19 cellular contexts compared by ENCODE assay signal in the genomic region with DNA sequence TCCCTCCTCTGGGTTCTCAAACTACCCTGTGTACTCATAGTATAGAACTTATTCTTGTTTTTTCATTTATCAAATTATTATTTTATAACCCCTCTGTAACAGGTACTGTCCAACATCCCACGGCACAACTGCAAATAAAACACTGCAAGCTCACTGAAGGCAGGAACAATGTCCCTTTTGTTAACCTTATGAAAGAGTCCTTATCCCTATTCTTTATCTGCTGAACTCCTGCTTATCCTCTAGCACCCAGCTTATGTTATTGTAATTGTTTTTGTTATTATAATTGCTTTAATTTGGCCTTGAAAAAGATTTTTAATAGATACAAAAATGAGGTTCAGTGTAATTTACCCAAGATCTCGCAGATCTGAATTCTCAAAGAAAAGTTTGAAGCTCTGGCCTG.
DNase-seq lines count a peak whose midpoint lies in the region; ATAC-seq, FAIRE-seq and TF ChIP-seq lines count a peak whose summit lies in the region.
"Had no signal": no experiment of that assay in that cellular context is flagged by ENCODE, and none has a peak within 500 bp of the region (broad histone marks: within the 10 kb centered on the region; RNA-seq: fewer than 3 reads in every experiment).

No MANE protein-coding gene starts in this region.

- H4K20me1 ChIP-seq in GM23338 (replicated peaks; ENCODE audit: insufficient read depth) (no peaks in the 10 kb centered on the region), H1 (replicated peaks in 1 of 2; ENCODE audit: control insufficient read depth in 1 of 2, insufficient read depth in 2 of 2, low read length in 2 of 2) (no peaks in the 10 kb centered on the region)

- H3K4me2 ChIP-seq in GM23338 (peak overlapping the region; percentile 46), H1 (ENCODE audit: insufficient read depth in 1 of 2, low read depth in 2 of 2, low read length in 2 of 2) (peak overlapping the region; percentile 13 to 37; a peak in 1 of 4 replicates)
- H3K4me2 ChIP-seq: A549 had no signal

- H3K23me2 ChIP-seq in H1 (ENCODE audit: low read depth, low read length): no peaks in the 10 kb centered on the region

- TF ChIP-seq CTCF in GM23338 (conservative IDR thresholded peaks at IDR 0.05; ENCODE audit: low read depth in 2 of 2) (no peak), H1 (IDR thresholded peaks at IDR 0.05; ENCODE audit: control extremely low read depth in 1 of 3, insufficient read depth in 1 of 3, low read depth in 1 of 3, low read length in 3 of 3) (no peak), foreskin fibroblast (IDR thresholded peaks at IDR 0.05; ENCODE audit: low read depth, low read length) (no peak)

- H2AK5ac ChIP-seq in H1 (ENCODE audit: low read depth, low read length): no peak overlapping the region

- H3K27ac ChIP-seq in GM23338 (ENCODE audit: low read depth) (no peak overlapping the region), HUES64 (ENCODE audit: low read depth, low read length) (peak overlapping the region; percentile 57; the same call in 1 of the 2 replicates), H1 (ENCODE audit: low read depth, low read length) (no peak overlapping the region)
- H3K27ac ChIP-seq: A549 had no signal

- no peaks in the 10 kb centered on the region for H3K9me3 Mint-ChIP-seq in GM23338
- H3K9me3 Mint-ChIP-seq: CD4-positive, alpha-beta memory T cell had no signal

- ATAC-seq in GM23338 (peak; percentile 79), HG03571 (IDR thresholded peaks at IDR 0.05; ENCODE audit: unreplicated experiment) (no peak), GM21619 (IDR thresholded peaks at IDR 0.05; ENCODE audit: unreplicated experiment) (no peak)
- ATAC-seq: A549, GM12878 had no signal

- 83% methylated on average over 2 of the region's 2 CpGs for WGBS in HUES64
- 67% methylated on average over 2 of the region's 2 CpGs; no CpG with 5 or more reads in 1 of the 2 experiments for WGBS in H1 (ENCODE audit: extremely low coverage in 1 of 2, insufficient coverage in 1 of 2, insufficient read length in 1 of 2, insufficient replicate concordance in 2 of 2, low coverage in 1 of 2, low lambda C conversion rate in 2 of 2, missing lambda C conversion rate in 1 of 2), 2 experiments

- H3K9ac ChIP-seq in HUES64 (ENCODE audit: low read depth, low read length) (no peak overlapping the region), H1 (replicated peaks in 1 of 4; ENCODE audit: extremely low read depth in 1 of 4, low read depth in 3 of 4, low read length in 3 of 4) (no peak overlapping the region)

- no peaks in the 10 kb centered on the region; the same call in 2 of the 3 replicates for H3K36me3 Mint-ChIP-seq in GM23338 (ENCODE audit: low read depth)
- H3K36me3 Mint-ChIP-seq: CD4-positive, alpha-beta memory T cell had no signal

- no peaks in the 10 kb centered on the region for H3F3A ChIP-seq in GM23338 (replicated peaks; ENCODE audit: low read depth)

- no peak for TF ChIP-seq RAD21 in H1 (IDR thresholded peaks at IDR 0.05 in 1 of 2, conservative IDR thresholded peaks at IDR 0.05 in 1 of 2; ENCODE audit: low read depth in 2 of 2, low read length in 2 of 2)

- no peak overlapping the region for H2BK15ac ChIP-seq in H1 (ENCODE audit: low read length)

- no peak overlapping the region for H3K4ac ChIP-seq in H1 (replicated peaks; ENCODE audit: insufficient read length, low read depth, low read length)

- H2BK5ac ChIP-seq in H1 (ENCODE audit: low read depth, low read length): no peak overlapping the region

- in situ Hi-C loops in G401 (cut with HindIII; ENCODE audit: low sequenced_read_pairs): no loop called here

- H3K27ac Mint-ChIP-seq in GM23338: peak overlapping the region; percentile 57
- H3K27ac Mint-ChIP-seq: CD4-positive, alpha-beta memory T cell had no signal

- DNase-seq in GM23338 (ENCODE audit: low spot score) (no peak), H1 (ENCODE audit: low read depth in 1 of 2, low spot score in 2 of 2) (no peak), foreskin fibroblast (no peak), G401 (ENCODE audit: low spot score) (no peak)
- DNase-seq: 8988T; AML-193; C1 segment of cervical spinal cord; Caco-2; CD4-positive, alpha-beta memory T cell; DMS153; DND-41; GDM1; HCEC 1CT had no signal

- H3K4me3 ChIP-seq in GM23338: no peak overlapping the region
- no peak overlapping the region for H3K4me3 ChIP-seq in HUES64 (ENCODE audit: low read length)
- 0 out of 8 replicates have a peak overlapping the region, but pooled peaks of 1 of the 4 experiments have one; percentile 22 for H3K4me3 ChIP-seq in H1 (ENCODE audit: extremely low read depth in 1 of 4, insufficient read depth in 2 of 4, low read depth in 3 of 4, low read length in 4 of 4)
- H3K4me3 ChIP-seq in foreskin fibroblast (ENCODE audit: low read depth in 1 of 2, low read length in 2 of 2): no peak overlapping the region
- H3K4me3 ChIP-seq: A549, GM12878 had no signal

- TF ChIP-seq POLR2A in H1 (IDR thresholded peaks at IDR 0.05; ENCODE audit: control extremely low read depth in 1 of 2, low read depth in 2 of 2, low read length in 2 of 2): no peak

- H2BK12ac ChIP-seq in H1 (ENCODE audit: low read depth, low read length): no peak overlapping the region

- H4K8ac ChIP-seq in H1 (ENCODE audit: extremely low read depth, insufficient read depth, low read length): no peak overlapping the region

- H4K5ac ChIP-seq in H1 (ENCODE audit: insufficient read length, low read depth, low read length): no peak overlapping the region

- H3K14ac ChIP-seq in H1 (ENCODE audit: insufficient read length): no peak overlapping the region

- H3K9me3 ChIP-seq in HUES64 (ENCODE audit: insufficient read depth, low read depth, low read length) (no peaks in the 10 kb centered on the region), H1 (ENCODE audit: insufficient read depth in 2 of 2, low read depth in 1 of 2, low read length in 1 of 2) (no peaks in the 10 kb centered on the region)
- H3K9me3 ChIP-seq: A549, Caco-2 had no signal

- H3K18ac ChIP-seq in H1 (ENCODE audit: extremely low read depth, low read length): no peak overlapping the region

- POLR2A ChIA-PET in H1 (lab: Charles Lee; ENCODE audit: partially characterized antibody): no interaction called here

- H2BK20ac ChIP-seq in H1 (ENCODE audit: low read length): no peak overlapping the region

- no peak overlapping the region for H4K91ac ChIP-seq in H1 (replicated peaks; ENCODE audit: insufficient read length, low read length)

- no peaks in the 10 kb centered on the region for H3K9me2 ChIP-seq in GM23338 (ENCODE audit: insufficient read depth)

- H3K4me1 ChIP-seq in GM23338 (ENCODE audit: insufficient read depth) (peaks cover 24% of the 10 kb centered on the region), HUES64 (ENCODE audit: insufficient read depth, low read length) (peaks cover 29% of the 10 kb centered on the region), H1 (replicated peaks in 1 of 4; ENCODE audit: control insufficient read depth in 3 of 4, insufficient read depth in 4 of 4, low read length in 3 of 4) (peaks cover 0 to 12% (median 0%) of the 10 kb centered on the region in 4 experiments; a peak in 3 of 7 replicates)
- H3K4me1 ChIP-seq: A549, Caco-2 had no signal

- H3K23ac ChIP-seq in H1 (ENCODE audit: insufficient read length): no peak overlapping the region

- no peak for TF ChIP-seq EP300 in H1 (IDR thresholded peaks at IDR 0.05; ENCODE audit: borderline replicate concordance in 1 of 2, low read depth in 2 of 2, low read length in 2 of 2)

- no peaks in the 10 kb centered on the region for H3K79me2 ChIP-seq in GM23338 (replicated peaks; ENCODE audit: insufficient read depth)
- no peaks in the 10 kb centered on the region for H3K79me2 ChIP-seq in H1 (ENCODE audit: control insufficient read depth in 1 of 2, insufficient read depth in 2 of 2, low read length in 2 of 2)

- H3K79me1 ChIP-seq in H1 (ENCODE audit: low read depth, low read length): no peaks in the 10 kb centered on the region

- H3K4me3 Mint-ChIP-seq in GM23338: no peak overlapping the region
- H3K4me3 Mint-ChIP-seq: CD4-positive, alpha-beta memory T cell had no signal

- H3K56ac ChIP-seq in H1 (replicated peaks; ENCODE audit: insufficient read length, low read depth, low read length): no peak overlapping the region

- H3K27me3 ChIP-seq in GM23338 (ENCODE audit: insufficient read depth) (no peaks in the 10 kb centered on the region), HUES64 (ENCODE audit: insufficient read depth, low read length) (no peaks in the 10 kb centered on the region), H1 (replicated peaks in 1 of 4; ENCODE audit: control insufficient read depth in 3 of 4, extremely low read depth in 1 of 4, insufficient read depth in 3 of 4, low read length in 3 of 4) (no peaks in the 10 kb centered on the region)

- H3K27me3 Mint-ChIP-seq in GM23338 (ENCODE audit: insufficient read depth, low read depth, poor library complexity): no peaks in the 10 kb centered on the region
- H3K27me3 Mint-ChIP-seq: CD4-positive, alpha-beta memory T cell had no signal

- no peaks in the 10 kb centered on the region; the same call in 1 of the 2 replicates for H3K36me3 ChIP-seq in GM23338 (ENCODE audit: insufficient read depth)
- no peaks in the 10 kb centered on the region for H3K36me3 ChIP-seq in HUES64 (ENCODE audit: insufficient read depth, low read length)
- H3K36me3 ChIP-seq in H1 (ENCODE audit: control insufficient read depth in 2 of 4, insufficient read depth in 4 of 4, low read length in 3 of 4): no peaks in the 10 kb centered on the region

- H2AFZ ChIP-seq in GM23338: no peak overlapping the region
- no peak overlapping the region for H2AFZ ChIP-seq in H1 (ENCODE audit: low read length)

- no peak for FAIRE-seq in H1 (lab: Jason Lieb, UNC)
- FAIRE-seq: A549, GM12878, GM18507 had no signal

- no peak overlapping the region for H2BK120ac ChIP-seq in H1 (replicated peaks; ENCODE audit: low read depth, low read length)

- peaks cover 29% of the 10 kb centered on the region for H3K4me1 Mint-ChIP-seq in GM23338
- H3K4me1 Mint-ChIP-seq: CD4-positive, alpha-beta memory T cell had no signal

- CTCF ChIA-PET in H1 (lab: Charles Lee; ENCODE audit: partially characterized antibody): interaction anchor here (0.7 kb wide), 2 partner anchors 261 to 1620 kb away, joined by 3 read pairs; no protein-coding TSS in a partner anchor

TF ChIP-seq in H1, 55 proteins besides CTCF, POLR2A, EP300 and RAD21 (continues in another document):
- TF ChIP-seq JUN (IDR thresholded peaks at IDR 0.05; ENCODE audit: low read depth, low read length) (no peak), BCL11A (IDR thresholded peaks at IDR 0.05; ENCODE audit: low read depth in 2 of 2, low read length in 2 of 2) (no peak), BACH1 (IDR thresholded peaks at IDR 0.05; ENCODE audit: low read length) (no peak), YY1 (IDR thresholded peaks at IDR 0.05; ENCODE audit: low read depth, low read length) (no peak), ZNF274 (IDR thresholded peaks at IDR 0.05; ENCODE audit: borderline replicate concordance, extremely low read depth, low read length) (no peak), FOSL1 (IDR thresholded peaks at IDR 0.05; ENCODE audit: insufficient read depth, low read depth, low read length) (no peak), SAP30 (IDR thresholded peaks at IDR 0.05; ENCODE audit: insufficient read depth, insufficient replicate concordance, low read length) (no peak), SP1 (IDR thresholded peaks at IDR 0.05; ENCODE audit: low read depth, low read length) (no peak)
